ENCODE assay signal across 23 cellular contexts in genomic region chr7:29950480-29950879, GRCh38. TPM values are rescaled to one million over a fixed set of nuclear protein-coding genes. Genes with fewer than 3 reads are reported as not detected.
DNase-seq lines count a peak whose midpoint lies in the region; ATAC-seq, FAIRE-seq and TF ChIP-seq lines count a peak whose summit lies in the region.
"Had no signal": no experiment of that assay in that cellular context is flagged by ENCODE, and none has a peak within 500 bp of the region (broad histone marks: within the 10 kb centered on the region; RNA-seq: fewer than 3 reads in every experiment).

No MANE protein-coding gene starts in this region.

- no peak overlapping the region for H2AK5ac ChIP-seq in neuronal stem cell (ENCODE audit: low read depth, low read length)

- H3K9ac ChIP-seq in K562 (ENCODE audit: insufficient read depth in 1 of 2, low read depth in 2 of 2, low read length in 2 of 2) (no peak overlapping the region), neuronal stem cell (ENCODE audit: low read depth, low read length, poor library complexity) (peak overlapping the region; percentile 46)
- H3K9ac ChIP-seq: BLaER1 had no signal

- no TSS peak for BruUV-seq in OCI-LY7 (replicated peaks; lab: Mats Ljungman, UMichigan)
- BruUV-seq in K562 (replicated peaks; lab: Mats Ljungman, UMichigan), result no TSS peak

- H4K20me1 ChIP-seq in OCI-LY7 (ENCODE audit: insufficient read depth, low read length) (no peaks in the 10 kb centered on the region; the same call in 1 of the 2 replicates), K562 (replicated peaks; ENCODE audit: control insufficient read depth, insufficient read depth, low read length) (no peaks in the 10 kb centered on the region), hepatocyte (ENCODE audit: insufficient read depth, poor library complexity, severe bottlenecking) (no peaks in the 10 kb centered on the region)
- H4K20me1 ChIP-seq: BLaER1 had no signal

- no peak overlapping the region for H4K91ac ChIP-seq in neuronal stem cell (ENCODE audit: low read depth, low read length, poor library complexity)

- no peaks in the 10 kb centered on the region for H3K79me1 ChIP-seq in neuronal stem cell (ENCODE audit: low read depth, low read length)

- no peak for TF ChIP-seq RAD21 in K562 (CRISPR knock-in tag; conservative IDR thresholded peaks at IDR 0.05 in 1 of 2, IDR thresholded peaks at IDR 0.05 in 1 of 2)

- no peak overlapping the region for H2BK15ac ChIP-seq in neuronal stem cell (ENCODE audit: low read length)

- no peak overlapping the region for H2BK12ac ChIP-seq in neuronal stem cell (ENCODE audit: low read length)

- POLR2A ChIA-PET in OCI-LY7 (lab: Charles Lee) (interaction anchor here (1.0 to 1.7 kb wide), 3 partner anchors 10 to 34 kb away, joined by 3 read pairs; no protein-coding TSS in a partner anchor), K562 (lab: Yijun Ruan, JAX) (interaction anchor here (0.5 to 1.6 kb wide), 4 partner anchors 15 to 317 kb away, joined by 3 to 5 read pairs (median 3); no protein-coding TSS in a partner anchor)

- peak; percentile 20 for DNase-seq in OCI-LY7 (ENCODE audit: low spot score)
- DNase-seq in K562 (ENCODE audit: extremely low read depth in 1 of 4, low spot score in 3 of 4), result no peak
- no peak for DNase-seq in neuronal stem cell (ENCODE audit: low spot score)
- DNase-seq in dedifferentiated amniotic fluid mesenchymal stem cell (ENCODE audit: extremely low spot score), result no peak
- no peak for DNase-seq in hepatocyte (ENCODE audit: low spot score)
- DNase-seq: 8988T; ACHN; BE2C; CD4-positive, alpha-beta memory T cell; CD4-positive, CD25-positive, alpha-beta regulatory T cell; CD8-positive, alpha-beta memory T cell; COR-L47; DMS 273 treated with DMSO at 0.1 percent for 48 hours; DMS153; DMS79; DND-41; EL; GDM1 had no signal

- H3K4me1 ChIP-seq in OCI-LY7 (ENCODE audit: insufficient read depth, low read length, poor library complexity, severe bottlenecking) (peaks cover 1% of the 10 kb centered on the region), K562 (replicated peaks in 1 of 2; ENCODE audit: control insufficient read depth in 2 of 2, insufficient read depth in 2 of 2, low read length in 2 of 2) (no peaks in the 10 kb centered on the region; a peak in 1 of 5 replicates), neuronal stem cell (ENCODE audit: control insufficient read depth in 2 of 2, insufficient read depth in 1 of 2, low read depth in 1 of 2, low read length in 2 of 2) (no peaks in the 10 kb centered on the region), hepatocyte (ENCODE audit: insufficient read depth) (no peaks in the 10 kb centered on the region)
- H3K4me1 ChIP-seq: BE2C, BLaER1 had no signal

- TF ChIP-seq EP300 in K562 (IDR thresholded peaks at IDR 0.05; ENCODE audit: low read length), result no peak

- H3K4me2 ChIP-seq in OCI-LY7 (ENCODE audit: low read length) (no peak overlapping the region), K562 (ENCODE audit: insufficient read depth, low read length) (no peak overlapping the region), neuronal stem cell (ENCODE audit: insufficient read depth, low read length, poor library complexity, severe bottlenecking) (no peak overlapping the region), hepatocyte (no peak overlapping the region)
- H3K4me2 ChIP-seq: BLaER1 had no signal

- intact Hi-C loops in OCI-LY7 (cut with micrococcal nuclease; ENCODE audit: unreplicated experiment) (no loop called here), K562 (cut with micrococcal nuclease) (no loop called here)

- no peak for ATAC-seq in K562
- ATAC-seq: GM12878 had no signal

- no peak for TF ChIP-seq POLR2A in K562 (conservative IDR thresholded peaks at IDR 0.05)

- H2AFZ ChIP-seq in OCI-LY7 (ENCODE audit: low read length) (no peak overlapping the region), K562 (ENCODE audit: low read depth, low read length) (no peak overlapping the region), neuronal stem cell (ENCODE audit: low read length) (no peak overlapping the region), hepatocyte (no peak overlapping the region)

- H3K36me3 ChIP-seq in OCI-LY7 (ENCODE audit: insufficient read depth, low read length) (peaks cover 92% of the 10 kb centered on the region), K562 (ENCODE audit: control insufficient read depth, insufficient read depth, low read length) (no peaks in the 10 kb centered on the region), neuronal stem cell (replicated peaks in 1 of 2; ENCODE audit: control insufficient read depth in 2 of 2, insufficient read depth in 2 of 2, low read length in 2 of 2) (peaks cover 21 to 95% of the 10 kb centered on the region in 2 donors), hepatocyte (replicated peaks; ENCODE audit: insufficient read depth, low read depth) (no peaks in the 10 kb centered on the region)
- H3K36me3 ChIP-seq: BLaER1 had no signal

- H3K9me2 ChIP-seq in OCI-LY7 (ENCODE audit: insufficient read depth, low read length) (no peaks in the 10 kb centered on the region), hepatocyte (replicated peaks; ENCODE audit: insufficient read depth) (no peaks in the 10 kb centered on the region)

- FAIRE-seq in K562 (lab: Jason Lieb, UNC), result no peak
- FAIRE-seq: A204.1, GM12878, GM12892, GM18507 had no signal

- H3K27me3 ChIP-seq in K562 (ENCODE audit: control insufficient read depth in 2 of 2, insufficient read depth in 2 of 2, low read length in 2 of 2), result peaks cover 9 to 30% of the 10 kb centered on the region in 2 experiments; a peak in 4 of 5 replicates
- H3K27me3 ChIP-seq in neuronal stem cell (ENCODE audit: control insufficient read depth in 3 of 3, insufficient read depth in 3 of 3, low read depth in 1 of 3, low read length in 3 of 3), result no peaks in the 10 kb centered on the region
- H3K27me3 ChIP-seq in hepatocyte, result no peaks in the 10 kb centered on the region
- H3K27me3 ChIP-seq: BE2C, BLaER1 had no signal

- no peak overlapping the region for H3K4me3 ChIP-seq in OCI-LY7 (ENCODE audit: low read depth, low read length, poor library complexity, severe bottlenecking)
- H3K4me3 ChIP-seq in K562, result no peak overlapping the region
- H3K4me3 ChIP-seq in neuronal stem cell (ENCODE audit: low read length in 2 of 2), result no peak overlapping the region
- no peak overlapping the region for H3K4me3 ChIP-seq in hepatocyte
- H3K4me3 ChIP-seq: BLaER1, GM12878 had no signal

- CTCF ChIA-PET in OCI-LY7 (lab: Charles Lee; ENCODE audit: unreplicated experiment) (no interaction called here), K562 (lab: Yijun Ruan, JAX; ENCODE audit: low intra/inter-chr PET ratio) (no interaction called here)

- in situ Hi-C loops in K562 (cut with MboI), result no loop called here

- H3K14ac ChIP-seq in neuronal stem cell (ENCODE audit: low read length), result no peak overlapping the region

- no peak overlapping the region for H4K8ac ChIP-seq in neuronal stem cell (ENCODE audit: low read depth, low read length)

- no peak overlapping the region for H3K4ac ChIP-seq in neuronal stem cell (ENCODE audit: low read length)

- no peak overlapping the region for H3K23ac ChIP-seq in neuronal stem cell (ENCODE audit: low read depth, low read length, poor library complexity)

- H3K27ac ChIP-seq in OCI-LY7 (ENCODE audit: low read depth, low read length, poor library complexity, severe bottlenecking), result no peak overlapping the region
- H3K27ac ChIP-seq in K562 (ENCODE audit: extremely low read depth, low read depth, low read length), result no peak overlapping the region
- no peak overlapping the region for H3K27ac ChIP-seq in neuronal stem cell (replicated peaks; ENCODE audit: low read length)
- H3K27ac ChIP-seq in hepatocyte, result no peak overlapping the region
- H3K27ac ChIP-seq: BLaER1 had no signal

- no peak overlapping the region for H2BK5ac ChIP-seq in neuronal stem cell (ENCODE audit: low read length)

- H3K9me3 ChIP-seq in OCI-LY7 (ENCODE audit: low read length) (peaks cover 9% of the 10 kb centered on the region; the same call in 1 of the 2 replicates), K562 (replicated peaks; ENCODE audit: control insufficient read depth, insufficient read depth, low read depth, low read length) (0 out of 2 replicates have a peak, but pooled peaks cover 1% of the 10 kb centered on the region), neuronal stem cell (replicated peaks in 1 of 2; ENCODE audit: control insufficient read depth in 2 of 2, insufficient read depth in 1 of 2, low read depth in 1 of 2, low read length in 2 of 2) (no peaks in the 10 kb centered on the region), hepatocyte (ENCODE audit: low read depth) (no peaks in the 10 kb centered on the region)
- H3K9me3 ChIP-seq: BE2C had no signal

- TF ChIP-seq CTCF in OCI-LY7 (conservative IDR thresholded peaks at IDR 0.05; ENCODE audit: low read length), result no peak
- no peak for TF ChIP-seq CTCF in K562 (IDR thresholded peaks at IDR 0.05 in 2 of 3, conservative IDR thresholded peaks at IDR 0.05 in 1 of 3; ENCODE audit: insufficient read depth in 2 of 3, low read depth in 1 of 3, low read length in 3 of 3)
- no peak for TF ChIP-seq CTCF in hepatocyte (IDR thresholded peaks at IDR 0.05; ENCODE audit: poor library complexity)

- H3K18ac ChIP-seq in neuronal stem cell (ENCODE audit: low read length), result no peak overlapping the region

- WGBS in K562 (ENCODE audit: insufficient coverage, low coverage, missing lambda C conversion rate), result 18% methylated on average over 8 of the region's 8 CpGs
- WGBS in neuronal stem cell (ENCODE audit: extremely low coverage in 2 of 2, insufficient read length in 2 of 2, insufficient replicate concordance in 1 of 2), 2 donors, result no CpG with 5 or more reads among the region's 8 CpGs
- 93% methylated on average over 8 of the region's 8 CpGs for WGBS in hepatocyte (ENCODE audit: low lambda C conversion rate, missing lambda C conversion rate)

- no peaks in the 10 kb centered on the region for H3K9me1 ChIP-seq in K562 (ENCODE audit: control insufficient read depth, insufficient read depth, low read length)

- no peak overlapping the region for H2BK120ac ChIP-seq in neuronal stem cell (ENCODE audit: low read depth, low read length)

- H3K79me2 ChIP-seq in OCI-LY7 (ENCODE audit: insufficient read depth, low read depth, low read length) (no peaks in the 10 kb centered on the region), K562 (ENCODE audit: control insufficient read depth, insufficient read depth, low read length) (no peaks in the 10 kb centered on the region), hepatocyte (no peaks in the 10 kb centered on the region)

RNA-seq across cellular contexts. Expression of gene SCRN1, which starts 39.1 kb away (rescaled TPM):
- total RNA-seq in OCI-LY7 (2014; rRNA removed; shearing (Covaris generic)), result 32.5 and 37.1 TPM in 2 replicates
- 58.3 and 62.7 TPM in 2 replicates for total RNA-seq in OCI-LY7 (2022)
- total RNA-seq in K562 (2011; cell fraction: chromatin; rRNA removed; ENCODE audit: low replicate concordance), result 0.07 and 0.35 TPM in 2 replicates
- under 0.01 and 0.13 TPM in 2 replicates for total RNA-seq in K562 (2011; cell fraction: nucleolus; rRNA removed)
- 0.23 and 0.37 TPM in 2 replicates for total RNA-seq in K562 (2011; cell fraction: nucleoplasm; rRNA removed)
- 0.16 and 1.4 TPM in 2 replicates for total RNA-seq in K562 (2014; rRNA removed)
- total RNA-seq in K562 (2014; rRNA removed; fragmentation: Illumina TruSeq; extraction: Trizol), result 0.15 and 0.19 TPM in 2 replicates
- 0.18 and 0.34 TPM in 2 replicates for total RNA-seq in K562 (2015; rRNA removed; fragmentation: Illumina TruSeq; extraction: Trizol)
- total RNA-seq in K562 (2021), result 0.33 and 0.49 TPM in 2 replicates
- 0.15 and 0.60 TPM in 2 replicates for polyA plus RNA-seq in K562 (2011; rRNA removed)
- 0.10 and 0.24 TPM in 2 replicates for polyA plus RNA-seq in K562 (2011; cell fraction: cytosol; rRNA removed)
- 0.06 and 0.28 TPM in 2 replicates for polyA plus RNA-seq in K562 (2011; cell fraction: nucleus; rRNA removed)
- polyA plus RNA-seq in K562 (2012), result 0.14 and 0.19 TPM in 2 replicates
- polyA plus RNA-seq in K562 (2014; fragmentation: Illumina TruSeq; extraction: Trizol), result 0.13 and 0.24 TPM in 2 replicates
- polyA plus RNA-seq in K562 (2014; fragmentation: Nextera tagmentation; extraction: Ambion mirVana), result under 1 TPM; 0.20 to 0.34 TPM
- polyA plus RNA-seq in K562 (2014; rRNA removed), result 0.09 and 0.20 TPM in 2 replicates
- 0.18 and 0.51 TPM in 2 replicates for polyA minus RNA-seq in K562 (2011; rRNA and poly(A)+ RNA removed)
- 0.57 and 1.2 TPM in 2 replicates for polyA minus RNA-seq in K562 (2011; cell fraction: cytosol; rRNA and poly(A)+ RNA removed)
- 0.11 TPM in 1 of 2 replicates, not detected in the other for polyA minus RNA-seq in K562 (2011; cell fraction: nucleus; rRNA and poly(A)+ RNA removed)
- polyA plus RNA-seq in neuronal stem cell (2013, experiment 1 of 2), result 55.6 TPM
- 56.6 TPM for polyA plus RNA-seq in neuronal stem cell (2013, experiment 2 of 2)
- 71.2 and 73.5 TPM in 2 replicates for total RNA-seq in hepatocyte
- polyA plus RNA-seq in hepatocyte, result 36.7 and 47.1 TPM in 2 replicates

Comparison
In these comparisons a context has a peak if more than half of its experiments do, and no peak if none do; other contexts are left out.
1. RNA of gene SCRN1, which starts 39.1 kb away (total RNA-seq): 71.2 to 73.5 TPM in hepatocyte and 32.5 to 62.7 TPM in OCI-LY7; under 0.01 to 1.4 TPM in K562; every median in the first group is over 10 times any median in the second.